In genomic region chr17:57332501-57332900, GRCh38 we compare ENCODE assay signal across 24 cellular contexts.
"Had no signal": no experiment of that assay in that cellular context is flagged by ENCODE, and none has a peak within 500 bp of the region (broad histone marks: within the 10 kb centered on the region; RNA-seq: fewer than 3 reads in every experiment).

No MANE protein-coding gene starts in this region.

- H3K4me3 ChIP-seq: lung, smooth muscle cell, suprapubic skin, transverse colon, upper lobe of right lung, uterus had no signal

- H3K36me3 Mint-ChIP-seq: naive B cell; natural killer cell treated with Interleukin-12 subunit alpha and Interleukin-12 subunit beta and Interleukin-15 and Interleukin-18, amount 100 ng/mL, for 72 hours had no signal

- H3K36me3 ChIP-seq: suprapubic skin, transverse colon, upper lobe of right lung, uterus had no signal

- ATAC-seq: effector memory CD8-positive, alpha-beta T cell; natural killer cell treated with Interleukin-12 subunit alpha and Interleukin-12 subunit beta and Interleukin-15 and Interleukin-18, amount 100 ng/mL, for 72 hours; sciatic nerve; stimulated activated naive CD8-positive, alpha-beta T cell treated with anti-CD3 and anti-CD28 coated beads, Interleukin-15, amount 100 ng/mL, for 72 hours; upper lobe of right lung had no signal

- H3K4me1 ChIP-seq: suprapubic skin, transverse colon, upper lobe of right lung had no signal

- H3K4me3 Mint-ChIP-seq: effector memory CD8-positive, alpha-beta T cell; memory B cell; naive B cell; natural killer cell treated with Interleukin-12 subunit alpha and Interleukin-12 subunit beta and Interleukin-15 and Interleukin-18, amount 100 ng/mL, for 72 hours; neural crest cell; stimulated activated naive CD8-positive, alpha-beta T cell treated with anti-CD3 and anti-CD28 coated beads, Interleukin-15, amount 100 ng/mL, for 72 hours had no signal

- H3K27me3 Mint-ChIP-seq: effector memory CD8-positive, alpha-beta T cell; memory B cell; naive B cell; natural killer cell treated with Interleukin-12 subunit alpha and Interleukin-12 subunit beta and Interleukin-15 and Interleukin-18, amount 100 ng/mL, for 72 hours; progenitor cell of endocrine pancreas; stimulated activated naive CD8-positive, alpha-beta T cell treated with anti-CD3 and anti-CD28 coated beads, Interleukin-15, amount 100 ng/mL, for 72 hours had no signal

- H3K27ac ChIP-seq: parathyroid adenoma, suprapubic skin, transverse colon, upper lobe of right lung, uterus had no signal

- H3K9me3 Mint-ChIP-seq: effector memory CD8-positive, alpha-beta T cell; memory B cell; natural killer cell treated with Interleukin-12 subunit alpha and Interleukin-12 subunit beta and Interleukin-15 and Interleukin-18, amount 100 ng/mL, for 72 hours; stimulated activated naive CD8-positive, alpha-beta T cell treated with anti-CD3 and anti-CD28 coated beads, Interleukin-15, amount 100 ng/mL, for 72 hours had no signal

- H3K9ac ChIP-seq: parathyroid adenoma had no signal

- DNase-seq: cortex of kidney; effector memory CD8-positive, alpha-beta T cell; hypothalamus; naive B cell; stimulated activated CD4-positive, alpha-beta T cell treated with anti-CD3 and anti-CD28 coated beads, Interleukin-12 subunit alpha, Interleukin-12 subunit beta, amount 100 ng/mL, for 4 hours; stimulated activated CD4-positive, alpha-beta T cell treated with anti-CD3 and anti-CD28 coated beads, Interleukin-1b, Interleukin-23, amount 100 ng/mL, for 48 hours; stimulated activated CD4-positive, alpha-beta T cell treated with anti-CD3 and anti-CD28 coated beads, Interleukin-4, amount 100 ng/mL, for 1 hour; stimulated activated CD8-positive, alpha-beta memory T cell treated with anti-CD3 and anti-CD28 coated beads, Interleukin-4, amount 100 ng/mL, for 48 hours; stimulated activated naive CD4-positive, alpha-beta T cell; stimulated activated naive CD8-positive, alpha-beta T cell treated with anti-CD3 and anti-CD28 coated beads, Interleukin-15, amount 100 ng/mL, for 72 hours; transverse colon; upper lobe of right lung; uterus had no signal

- H3K9me3 ChIP-seq: suprapubic skin, transverse colon, upper lobe of right lung, uterus had no signal

- H3K27me3 ChIP-seq: suprapubic skin, transverse colon, upper lobe of right lung, uterus had no signal

- H3K27ac Mint-ChIP-seq: effector memory CD8-positive, alpha-beta T cell; memory B cell; natural killer cell treated with Interleukin-12 subunit alpha and Interleukin-12 subunit beta and Interleukin-15 and Interleukin-18, amount 100 ng/mL, for 72 hours; progenitor cell of endocrine pancreas; stimulated activated naive CD8-positive, alpha-beta T cell treated with anti-CD3 and anti-CD28 coated beads, Interleukin-15, amount 100 ng/mL, for 72 hours had no signal

- FAIRE-seq: frontal cortex, keratinocyte had no signal
